In genomic region chr12:52977195-52977594, GRCh38 we compare ENCODE assay signal across 28 cellular contexts. TPM values are rescaled to one million over a fixed set of nuclear protein-coding genes. Genes with fewer than 3 reads are reported as not detected.
DNase-seq lines count a peak whose midpoint lies in the region; ATAC-seq and TF ChIP-seq lines count a peak whose summit lies in the region.
"Had no signal": no experiment of that assay in that cellular context is flagged by ENCODE, and none has a peak within 500 bp of the region (broad histone marks: within the 10 kb centered on the region; RNA-seq: fewer than 3 reads in every experiment).

No MANE protein-coding gene starts in this region.

- no peak for TF ChIP-seq EP300 in Ishikawa (IDR thresholded peaks at IDR 0.05; ENCODE audit: borderline replicate concordance)

- WGBS in GM23248 (ENCODE audit: low coverage in 1 of 2, low lambda C conversion rate in 2 of 2, missing lambda C conversion rate in 2 of 2), 2 experiments = 21 to 26% methylated on average over 4 of the region's 4 CpGs
- WGBS in hepatocyte (ENCODE audit: low lambda C conversion rate, missing lambda C conversion rate) = 31% methylated on average over 4 of the region's 4 CpGs
- no CpG with 5 or more reads among the region's 4 CpGs for WGBS in trophoblast cell (ENCODE audit: extremely low coverage, insufficient coverage, insufficient read length)

- H3F3A ChIP-seq in GM23248 (ENCODE audit: insufficient read depth) = no peaks in the 10 kb centered on the region

- peak overlapping the region; percentile 99 for H2BK5ac ChIP-seq in trophoblast cell (ENCODE audit: low read depth, low read length, poor library complexity)

- H3K4ac ChIP-seq in trophoblast cell (ENCODE audit: low read depth, low read length) = peak overlapping the region; percentile 78

- H4K12ac ChIP-seq in trophoblast cell (ENCODE audit: low read depth, low read length) = no peak overlapping the region

- no peak overlapping the region for H3K23ac ChIP-seq in trophoblast cell (ENCODE audit: low read length)

- DNase-seq in GM23248 (peak; percentile 17), hepatocyte (ENCODE audit: low spot score) (no peak), trophoblast cell (no peak), retina (no peak), ascending aorta (ENCODE audit: low spot score in 2 of 2) (no peak)
- no peak for DNase-seq in activated effector memory CD4-positive, alpha-beta T cell treated with anti-CD3 and anti-CD28 coated beads, Interleukin-2, amount 50 U/mL, for 16 hours
- DNase-seq: activated CD4-positive, alpha-beta memory T cell treated with anti-CD3 and anti-CD28 coated beads, Interleukin-2, amount 10 ng/mL, durations not matched to agents 7 days and 5 days; amygdala; DMS153; effector CD4-positive, alpha-beta T cell; HCEC 1CT; hypothalamus; KG1; naive B cell; NCI-H1105 treated with DMSO at 0.1 percent for 48 hours; NCI-H1930; NCI-H2171 treated with DMSO at 0.1 percent for 48 hours; NCI-H510A; occipital lobe; T-helper 17 cell; upper lobe of right lung had no signal

- H2BK120ac ChIP-seq in trophoblast cell (ENCODE audit: insufficient read depth, low read length, poor library complexity) = peak overlapping the region; percentile 96

- no peak overlapping the region for H3K4me3 ChIP-seq in GM23248
- no peak overlapping the region for H3K4me3 ChIP-seq in hepatocyte
- no peak overlapping the region for H3K4me3 ChIP-seq in trophoblast cell (ENCODE audit: low read depth, low read length)
- H3K4me3 ChIP-seq in ascending aorta = no peak overlapping the region
- H3K4me3 ChIP-seq: BLaER1, breast epithelium, gastroesophageal sphincter, upper lobe of right lung had no signal

- H3K4me1 ChIP-seq in GM23248 (ENCODE audit: insufficient read depth) (peaks cover 21% of the 10 kb centered on the region), hepatocyte (ENCODE audit: insufficient read depth) (peaks cover 35% of the 10 kb centered on the region), trophoblast cell (ENCODE audit: control insufficient read depth in 1 of 2, insufficient read depth in 2 of 2, low read length in 2 of 2) (peaks cover 31 to 43% of the 10 kb centered on the region in 2 experiments), ascending aorta (peaks cover 3 to 5% of the 10 kb centered on the region in 2 donors)
- H3K4me1 ChIP-seq: BLaER1, upper lobe of right lung had no signal

- peak overlapping the region; percentile 98 for H4K91ac ChIP-seq in trophoblast cell (ENCODE audit: low read depth, low read length)

- H3K4me2 ChIP-seq in GM23248 (ENCODE audit: unreplicated experiment) (no peak overlapping the region), hepatocyte (peak overlapping the region; percentile 40), trophoblast cell (ENCODE audit: low read length) (peak overlapping the region; percentile 31)
- H3K4me2 ChIP-seq: BLaER1 had no signal

- H3K9me3 ChIP-seq in GM23248 (ENCODE audit: low read depth) (no peaks in the 10 kb centered on the region), hepatocyte (ENCODE audit: low read depth) (no peaks in the 10 kb centered on the region), trophoblast cell (ENCODE audit: insufficient read depth, low read depth, low read length) (no peaks in the 10 kb centered on the region), ascending aorta (no peaks in the 10 kb centered on the region)
- H3K9me3 ChIP-seq: BLaER1, breast epithelium, gastroesophageal sphincter, upper lobe of right lung had no signal

- H2AFZ ChIP-seq in GM23248 (no peak overlapping the region), hepatocyte (no peak overlapping the region), trophoblast cell (ENCODE audit: insufficient read depth, low read length, poor library complexity) (peak overlapping the region; percentile 68)

- H3K79me2 ChIP-seq in GM23248 (ENCODE audit: insufficient read depth) (no peaks in the 10 kb centered on the region), hepatocyte (peaks cover 6% of the 10 kb centered on the region), trophoblast cell (ENCODE audit: control insufficient read depth, insufficient read depth, low read length, poor library complexity) (peaks cover 19% of the 10 kb centered on the region)

- in situ Hi-C loops in GM23248 (cut with MboI) = loop anchor here (5.0 to 25.0 kb wide), 2 partner anchors 90 to 590 kb away; partner anchors contain the start of gene KRT84

- H4K20me1 ChIP-seq in GM23248 (ENCODE audit: insufficient read depth) (no peaks in the 10 kb centered on the region), hepatocyte (ENCODE audit: insufficient read depth, poor library complexity, severe bottlenecking) (no peaks in the 10 kb centered on the region)
- H4K20me1 ChIP-seq: BLaER1 had no signal

- peak overlapping the region; percentile 0 for H2AK5ac ChIP-seq in trophoblast cell (ENCODE audit: low read length)

- TF ChIP-seq RAD21 in Ishikawa (IDR thresholded peaks at IDR 0.05; ENCODE audit: low read depth) = no peak

- peaks cover 57% of the 10 kb centered on the region for H3K79me1 ChIP-seq in trophoblast cell (ENCODE audit: low read length)

- H3K36me3 ChIP-seq in GM23248 (ENCODE audit: low read depth) (no peaks in the 10 kb centered on the region), hepatocyte (replicated peaks; ENCODE audit: insufficient read depth, low read depth) (no peaks in the 10 kb centered on the region), trophoblast cell (ENCODE audit: control insufficient read depth in 1 of 2, insufficient read depth in 2 of 2, low read length in 2 of 2) (no peaks in the 10 kb centered on the region), ascending aorta (no peaks in the 10 kb centered on the region)
- H3K36me3 ChIP-seq: BLaER1, breast epithelium, gastroesophageal sphincter, upper lobe of right lung had no signal

- H3K14ac ChIP-seq in trophoblast cell (ENCODE audit: low read length) = peak overlapping the region; percentile 88

- ATAC-seq in HG02852 (IDR thresholded peaks at IDR 0.05; ENCODE audit: unreplicated experiment) = no peak
- ATAC-seq: gastroesophageal sphincter; stimulated activated memory B cell treated with anti-CD40 and anti-IgM and Interleukin-4, amounts not matched to agents 10 μg/mL and 1 μg/mL and 100 μg/mL, for 72 hours; T-helper 17 cell; upper lobe of right lung had no signal

- peak overlapping the region; percentile 98 for H2BK12ac ChIP-seq in trophoblast cell (ENCODE audit: low read length)

- H3K9me2 ChIP-seq in GM23248 (ENCODE audit: insufficient read depth) (no peaks in the 10 kb centered on the region), hepatocyte (replicated peaks; ENCODE audit: insufficient read depth) (no peaks in the 10 kb centered on the region)

- no peak for TF ChIP-seq CTCF in hepatocyte (IDR thresholded peaks at IDR 0.05; ENCODE audit: poor library complexity)
- no peak for TF ChIP-seq CTCF in ascending aorta (IDR thresholded peaks at IDR 0.05)

- H4K8ac ChIP-seq in trophoblast cell (ENCODE audit: low read depth, low read length) = peak overlapping the region; percentile 87

- peak overlapping the region; percentile 34 for H3K18ac ChIP-seq in trophoblast cell (ENCODE audit: low read length)

- intact Hi-C loops in ascending aorta (cut with DNase I) = loop anchor here (10.0 kb wide), 1 partner anchor 602 kb away; no protein-coding TSS in a partner anchor

- H3K27ac ChIP-seq in GM23248 (no peak overlapping the region), hepatocyte (peak overlapping the region; percentile 68), trophoblast cell (ENCODE audit: low read depth, low read length) (peak overlapping the region; percentile 97), ascending aorta (no peak overlapping the region)
- H3K27ac ChIP-seq: BLaER1, breast epithelium, gastroesophageal sphincter, upper lobe of right lung had no signal

- H3K9ac ChIP-seq in GM23248 = no peak overlapping the region
- H3K9ac ChIP-seq in trophoblast cell (ENCODE audit: low read length) = no peak overlapping the region
- H3K9ac ChIP-seq: BLaER1 had no signal

- no peaks in the 10 kb centered on the region for H3K27me3 ChIP-seq in GM23248 (replicated peaks; ENCODE audit: insufficient read depth)
- no peaks in the 10 kb centered on the region for H3K27me3 ChIP-seq in hepatocyte
- H3K27me3 ChIP-seq in trophoblast cell (ENCODE audit: insufficient read depth, low read length) = no peaks in the 10 kb centered on the region
- no peaks in the 10 kb centered on the region for H3K27me3 ChIP-seq in ascending aorta
- H3K27me3 ChIP-seq: BLaER1, breast epithelium, gastroesophageal sphincter, upper lobe of right lung had no signal

TF ChIP-seq in Ishikawa, 13 proteins besides CTCF, POLR2A, EP300 and RAD21:
- TF ChIP-seq ZBTB7A (IDR thresholded peaks at IDR 0.05; ENCODE audit: low read depth) (0 out of 2 replicates have a peak, but pooled peaks have one; percentile 28), TEAD4 (IDR thresholded peaks at IDR 0.05) (no peak), TAF1 (IDR thresholded peaks at IDR 0.05; ENCODE audit: low read depth) (no peak)

RNA-seq across cellular contexts. Expression of gene KRT18, which starts 28.3 kb away (rescaled TPM):
- total RNA-seq in GM23248 (2014; rRNA removed; shearing (Covaris generic)) = 69.9 and 83.8 TPM in 2 replicates
- polyA plus RNA-seq in GM23248 (2016; fragmentation: Nextera tagmentation; extraction: Ambion mirVana) (141 TPM in 2 replicates), hepatocyte (1,621 and 1,849 TPM in 2 replicates)
- total RNA-seq in hepatocyte (676 and 753 TPM in 2 replicates), ascending aorta (285 TPM)
- 4,184 and 4,236 TPM in 2 replicates for polyA plus RNA-seq in trophoblast cell (2013)
- total RNA-seq: OCI-LY7 had no signal

RNA-seq across cellular contexts. Expression of gene EIF4B, which starts 29.1 kb away (rescaled TPM):
- 436 and 501 TPM in 2 replicates for total RNA-seq in GM23248 (2014; rRNA removed; shearing (Covaris generic))
- polyA plus RNA-seq in GM23248 (2016; fragmentation: Nextera tagmentation; extraction: Ambion mirVana) (73.4 and 74.8 TPM in 2 replicates), hepatocyte (53.5 and 65.1 TPM in 2 replicates)
- total RNA-seq in hepatocyte (435 and 449 TPM in 2 replicates), ascending aorta (181 TPM)
- polyA plus RNA-seq in trophoblast cell (2013) = 342 and 356 TPM in 2 replicates

Comparison
In these comparisons a context has a peak if more than half of its experiments do, and no peak if none do; other contexts are left out.
1. H3K27ac ChIP-seq: peak in hepatocyte (single experiment) and trophoblast cell (single experiment); none in GM23248 (single experiment) and ascending aorta (0 of 2).